ENCODE assay signal across 14 cellular contexts in the genomic region with DNA sequence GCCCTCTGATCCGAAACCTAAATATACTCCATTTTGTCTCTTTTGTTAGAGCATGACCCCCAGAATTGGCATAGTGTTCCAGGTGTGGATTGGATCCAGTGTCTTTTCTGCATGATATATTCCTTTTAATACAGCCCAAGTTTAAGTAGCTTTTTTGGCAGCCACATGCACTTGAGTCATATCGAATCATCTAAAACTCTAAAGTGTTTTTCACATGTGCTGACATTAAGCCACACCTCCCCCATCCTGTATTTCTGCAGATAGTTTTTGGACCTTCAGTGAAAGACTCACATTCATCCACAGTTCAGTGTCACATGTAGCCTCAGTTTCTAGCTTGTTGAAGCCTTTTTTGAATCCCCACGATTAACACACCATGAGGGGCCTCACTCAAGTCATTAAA. TPM values are rescaled to one million over a fixed set of nuclear protein-coding genes. Genes with fewer than 3 reads are reported as not detected.
DNase-seq lines count a peak whose midpoint lies in the region; ATAC-seq and TF ChIP-seq lines count a peak whose summit lies in the region.
"Had no signal": no experiment of that assay in that cellular context is flagged by ENCODE, and none has a peak within 500 bp of the region (broad histone marks: within the 10 kb centered on the region; RNA-seq: fewer than 3 reads in every experiment).

No MANE protein-coding gene starts in this region.

- H3K27ac ChIP-seq in GM23248 = no peak overlapping the region
- H3K27ac ChIP-seq: spleen had no signal

- peaks cover 35% of the 10 kb centered on the region for H3K4me1 Mint-ChIP-seq in activated T-helper 1 cell treated with anti-CD3 and anti-CD28 coated beads, Interleukin-12 subunit alpha, Interleukin-12 subunit beta, Interleukin-2, Interleukin-4 antibody, amounts not matched to agents 30 ng/mL and 10 ng/mL and 1 ng/mL, durations not matched to agents 14 hours and 24 hours and 36 hours (ENCODE audit: low read depth)

- intact Hi-C loops in activated T-helper 1 cell treated with anti-CD3 and anti-CD28 coated beads, Interleukin-12 subunit alpha, Interleukin-12 subunit beta, Interleukin-2, Interleukin-4 antibody, amounts not matched to agents 30 ng/mL and 10 ng/mL and 1 ng/mL, durations not matched to agents 14 hours and 24 hours and 36 hours (cut with micrococcal nuclease) = no loop called here

- in situ Hi-C loops in GM23248 (cut with MboI) = no loop called here

- DNase-seq in AG09309 (ENCODE audit: low read depth) = peak; percentile 38
- peak; percentile 88 for DNase-seq in GM23248
- no peak for DNase-seq in activated T-helper 1 cell treated with anti-CD3 and anti-CD28 coated beads, Interleukin-12 subunit alpha, Interleukin-12 subunit beta, Interleukin-2, Interleukin-4 antibody, amounts not matched to agents 30 ng/mL and 10 ng/mL and 1 ng/mL, durations not matched to agents 14 hours and 24 hours and 36 hours (ENCODE audit: low spot score)
- peak; percentile 55 for DNase-seq in fibroblast of villous mesenchyme (ENCODE audit: low read depth)
- no peak for DNase-seq in RPMI8226
- DNase-seq in pons (ENCODE audit: low spot score) = no peak
- DNase-seq: aorta, DMS53, head of caudate nucleus, NCI-H1105, spleen had no signal

- no peaks in the 10 kb centered on the region for H3K79me2 ChIP-seq in GM23248 (ENCODE audit: insufficient read depth)

- H3K4me3 ChIP-seq in AG09309 (ENCODE audit: control insufficient read depth, low read depth, low read length) = no peak overlapping the region
- H3K4me3 ChIP-seq in GM23248 = 0 out of 2 replicates have a peak overlapping the region, but pooled peaks have one; percentile 34
- H3K4me3 ChIP-seq in fibroblast of villous mesenchyme (ENCODE audit: low read depth, low read length) = no peak overlapping the region
- H3K4me3 ChIP-seq: spleen had no signal

- peaks cover 14% of the 10 kb centered on the region for H3K4me1 ChIP-seq in GM23248 (ENCODE audit: insufficient read depth)

- no peaks in the 10 kb centered on the region for H3F3A ChIP-seq in GM23248 (ENCODE audit: insufficient read depth)

- no peak overlapping the region for H2AFZ ChIP-seq in GM23248

- peaks cover 4% of the 10 kb centered on the region for H3K9me3 Mint-ChIP-seq in activated T-helper 1 cell treated with anti-CD3 and anti-CD28 coated beads, Interleukin-12 subunit alpha, Interleukin-12 subunit beta, Interleukin-2, Interleukin-4 antibody, amounts not matched to agents 30 ng/mL and 10 ng/mL and 1 ng/mL, durations not matched to agents 14 hours and 24 hours and 36 hours

- no peaks in the 10 kb centered on the region for H4K20me1 ChIP-seq in GM23248 (ENCODE audit: insufficient read depth)

- no peaks in the 10 kb centered on the region for H3K27me3 Mint-ChIP-seq in activated T-helper 1 cell treated with anti-CD3 and anti-CD28 coated beads, Interleukin-12 subunit alpha, Interleukin-12 subunit beta, Interleukin-2, Interleukin-4 antibody, amounts not matched to agents 30 ng/mL and 10 ng/mL and 1 ng/mL, durations not matched to agents 14 hours and 24 hours and 36 hours (ENCODE audit: insufficient read depth)

- H3K9me2 ChIP-seq in GM23248 (ENCODE audit: insufficient read depth) = no peaks in the 10 kb centered on the region

- ATAC-seq in GM21528 (IDR thresholded peaks at IDR 0.05; ENCODE audit: low FRiP score, unreplicated experiment) (no peak), GM21825 (IDR thresholded peaks at IDR 0.05; ENCODE audit: unreplicated experiment) (no peak)

- no peaks in the 10 kb centered on the region for H3K36me3 ChIP-seq in GM23248 (ENCODE audit: low read depth)

- H3K4me2 ChIP-seq in GM23248 (ENCODE audit: unreplicated experiment) = peak overlapping the region; percentile 61

- peaks cover 15% of the 10 kb centered on the region for H3K36me3 Mint-ChIP-seq in activated T-helper 1 cell treated with anti-CD3 and anti-CD28 coated beads, Interleukin-12 subunit alpha, Interleukin-12 subunit beta, Interleukin-2, Interleukin-4 antibody, amounts not matched to agents 30 ng/mL and 10 ng/mL and 1 ng/mL, durations not matched to agents 14 hours and 24 hours and 36 hours (ENCODE audit: low read depth)

- no peaks in the 10 kb centered on the region for H3K9me3 ChIP-seq in GM23248 (ENCODE audit: low read depth)
- H3K9me3 ChIP-seq: spleen had no signal

- H3K4me3 Mint-ChIP-seq in activated T-helper 1 cell treated with anti-CD3 and anti-CD28 coated beads, Interleukin-12 subunit alpha, Interleukin-12 subunit beta, Interleukin-2, Interleukin-4 antibody, amounts not matched to agents 30 ng/mL and 10 ng/mL and 1 ng/mL, durations not matched to agents 14 hours and 24 hours and 36 hours = no peak overlapping the region
- H3K4me3 Mint-ChIP-seq: mesothelial cell of epicardium had no signal

- WGBS in GM23248 (ENCODE audit: low coverage in 1 of 2, low lambda C conversion rate in 2 of 2, missing lambda C conversion rate in 2 of 2), 2 experiments = 40% methylated on average over 3 of the region's 3 CpGs

- no peak for TF ChIP-seq CTCF in AG09309 (IDR thresholded peaks at IDR 0.05; ENCODE audit: control insufficient read depth, insufficient read depth, low read depth, low read length, missing control alignments)
- TF ChIP-seq CTCF in fibroblast of villous mesenchyme (IDR thresholded peaks at IDR 0.05; ENCODE audit: insufficient read depth, low read depth, low read length) = no peak

- H3K27me3 ChIP-seq in GM23248 (replicated peaks; ENCODE audit: insufficient read depth) = no peaks in the 10 kb centered on the region
- H3K27me3 ChIP-seq: spleen had no signal

- 0 out of 2 replicates have a peak overlapping the region, but pooled peaks have one; percentile 17 for H3K9ac ChIP-seq in GM23248

- H3K27ac Mint-ChIP-seq in activated T-helper 1 cell treated with anti-CD3 and anti-CD28 coated beads, Interleukin-12 subunit alpha, Interleukin-12 subunit beta, Interleukin-2, Interleukin-4 antibody, amounts not matched to agents 30 ng/mL and 10 ng/mL and 1 ng/mL, durations not matched to agents 14 hours and 24 hours and 36 hours = peak overlapping the region; percentile 58
- H3K27ac Mint-ChIP-seq: mesothelial cell of epicardium had no signal

RNA-seq across cellular contexts. Expression of a gene that starts 30.6 kb away (rescaled TPM):
- total RNA-seq in GM23248 (2014; rRNA removed; shearing (Covaris generic)) = 4.6 and 7.7 TPM in 2 replicates
- 14.1 and 17.2 TPM in 2 replicates for polyA plus RNA-seq in GM23248 (2016; fragmentation: Nextera tagmentation; extraction: Ambion mirVana)
- 34.5 and 39.6 TPM in 2 replicates for total RNA-seq in activated T-helper 1 cell treated with anti-CD3 and anti-CD28 coated beads, Interleukin-12 subunit alpha, Interleukin-12 subunit beta, Interleukin-2, Interleukin-4 antibody, amounts not matched to agents 30 ng/mL and 10 ng/mL and 1 ng/mL, durations not matched to agents 14 hours and 24 hours and 36 hours
- total RNA-seq in fibroblast of villous mesenchyme = 6.9 and 10.6 TPM in 2 replicates

RNA-seq across cellular contexts. Expression of a gene that starts 37.5 kb away (rescaled TPM):
- 2.5 and 12.2 TPM in 2 replicates for total RNA-seq in GM23248 (2014; rRNA removed; shearing (Covaris generic))
- polyA plus RNA-seq in GM23248 (2016; fragmentation: Nextera tagmentation; extraction: Ambion mirVana) = 8.2 and 8.5 TPM in 2 replicates
- 0.83 and 1.4 TPM in 2 replicates for total RNA-seq in activated T-helper 1 cell treated with anti-CD3 and anti-CD28 coated beads, Interleukin-12 subunit alpha, Interleukin-12 subunit beta, Interleukin-2, Interleukin-4 antibody, amounts not matched to agents 30 ng/mL and 10 ng/mL and 1 ng/mL, durations not matched to agents 14 hours and 24 hours and 36 hours
- 2.3 and 4.7 TPM in 2 replicates for total RNA-seq in fibroblast of villous mesenchyme

Comparison
In these comparisons a context has a peak if more than half of its experiments do, and no peak if none do; other contexts are left out.
1. DNase-seq: peak in AG09309 (single experiment), GM23248 (single experiment) and fibroblast of villous mesenchyme (single experiment); none in activated T-helper 1 cell treated with anti-CD3 and anti-CD28 coated beads, Interleukin-12 subunit alpha, Interleukin-12 subunit beta, Interleukin-2, Interleukin-4 antibody, amounts not matched to agents 30 ng/mL and 10 ng/mL and 1 ng/mL, durations not matched to agents 14 hours and 24 hours and 36 hours (single experiment), RPMI8226 (single experiment) and pons (single experiment).